Comparison of ENCODE assay signal across 8 cellular contexts in the genomic region with DNA sequence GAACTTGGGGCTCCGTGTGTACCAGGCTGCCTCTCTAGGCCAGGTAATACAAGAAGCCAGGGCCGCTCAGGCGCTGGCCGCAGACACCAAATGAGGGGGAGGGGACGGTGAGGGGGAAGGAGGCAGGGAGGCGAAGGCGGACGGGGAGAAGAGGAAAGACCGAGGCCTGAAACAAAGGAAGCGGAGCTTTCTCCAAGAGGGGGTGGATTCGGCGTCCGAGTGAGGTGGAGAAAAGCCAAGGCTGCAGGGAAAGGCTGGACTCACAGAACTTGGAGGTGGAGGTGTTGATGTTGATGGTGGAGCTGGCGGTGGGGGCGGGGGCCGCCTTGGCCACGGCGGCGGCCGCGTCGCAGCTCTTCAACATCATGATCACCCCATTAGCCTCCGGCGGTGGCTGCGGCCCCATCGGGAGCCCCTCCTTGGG. TPM values are rescaled to one million over a fixed set of nuclear protein-coding genes. Genes with fewer than 3 reads are reported as not detected.
DNase-seq lines count a peak whose midpoint lies in the region; ATAC-seq, FAIRE-seq and TF ChIP-seq lines count a peak whose summit lies in the region.

No MANE protein-coding gene starts in this region.

- peak overlapping the region; percentile 71 for H3K9ac ChIP-seq in endothelial cell of umbilical vein (replicated peaks; ENCODE audit: extremely low read depth, insufficient read depth, low read length)
- H3K9ac ChIP-seq in mucosa of rectum (ENCODE audit: low read depth in 1 of 2, low read length in 2 of 2): peak overlapping the region; percentile 88 to 95

- no peak for FAIRE-seq in endothelial cell of umbilical vein (lab: Jason Lieb, UNC)

- H3K4me2 ChIP-seq in endothelial cell of umbilical vein (ENCODE audit: insufficient read depth, low read length): peak overlapping the region; percentile 96

- DNase-seq in GM10266 (ENCODE audit: extremely low spot score) (peak; percentile 51), HAP-1 (ENCODE audit: low spot score in 2 of 2) (peak; percentile 42 to 74), NAMALWA (ENCODE audit: low spot score) (peak; percentile 47), endothelial cell of umbilical vein (ENCODE audit: low read depth, low spot score) (peak; percentile 63), substantia nigra (lab: John Stamatoyannopoulos, UW) (peak in 27 of 49 donors; percentile 9 to 62 (median 37))
- peak; percentile 71 for DNase-seq in activated CD8-positive, alpha-beta memory T cell treated with anti-CD3 and anti-CD28 coated beads for 24 hours

- H3K4me3 ChIP-seq in HAP-1 (peak overlapping the region; percentile 97), endothelial cell of umbilical vein (replicated peaks in 1 of 3; ENCODE audit: insufficient read depth in 1 of 3, low read depth in 1 of 3, low read length in 3 of 3) (peak overlapping the region; percentile 55 to 96 (median 84)), mucosa of rectum (ENCODE audit: low read length in 2 of 2) (peak overlapping the region; percentile 94 to 96)

- TF ChIP-seq POLR2A in endothelial cell of umbilical vein (IDR thresholded peaks at IDR 0.05; ENCODE audit: low read depth, low read length): no peak

- CTCF ChIA-PET in endothelial cell of umbilical vein (lab: Charles Lee): interaction anchor here (1.2 to 3.5 kb wide), 8 partner anchors 20 to 276 kb away, joined by 3 to 24 read pairs (median 4); partner anchors contain the start of gene NANOS1

- H4K20me1 ChIP-seq in endothelial cell of umbilical vein (replicated peaks; ENCODE audit: control insufficient read depth, extremely low read depth, insufficient read depth, low read length): peaks cover 2% of the 10 kb centered on the region

- in situ Hi-C loops in HAP-1 (cut with MboI; ENCODE audit: low sequenced_read_pairs): no loop called here

- peak overlapping the region; percentile 62 for H2AFZ ChIP-seq in endothelial cell of umbilical vein (ENCODE audit: low read depth, low read length)

- dilution Hi-C loops in endothelial cell of umbilical vein (cut with MboI; ENCODE audit: extremely low pct_ligation_motif_present, low sequenced_read_pairs): no loop called here

- H3K27me3 ChIP-seq in HAP-1 (ENCODE audit: low read depth) (no peaks in the 10 kb centered on the region), endothelial cell of umbilical vein (ENCODE audit: control insufficient read depth in 2 of 2, insufficient read depth in 2 of 2, low read length in 2 of 2) (peaks cover 0 to 2% of the 10 kb centered on the region in 2 experiments), mucosa of rectum (ENCODE audit: control insufficient read depth in 2 of 2, insufficient read depth in 2 of 2, low read length in 2 of 2) (no peaks in the 10 kb centered on the region)

- ATAC-seq in HG03521 (IDR thresholded peaks at IDR 0.05; ENCODE audit: unreplicated experiment): no peak

- H3K27ac ChIP-seq in endothelial cell of umbilical vein (ENCODE audit: insufficient read depth, low read depth, low read length) (peak overlapping the region; percentile 42), mucosa of rectum (ENCODE audit: low read depth in 2 of 2, low read length in 2 of 2) (peak overlapping the region; percentile 84 to 89), substantia nigra (ENCODE audit: low read depth, low read length, poor library complexity, severe bottlenecking) (peak overlapping the region; percentile 74)

- H3K9me3 ChIP-seq in HAP-1 (no peaks in the 10 kb centered on the region), endothelial cell of umbilical vein (replicated peaks; ENCODE audit: control insufficient read depth, insufficient read depth, low read length) (no peaks in the 10 kb centered on the region), mucosa of rectum (ENCODE audit: control insufficient read depth in 2 of 2, low read length in 2 of 2) (no peaks in the 10 kb centered on the region)

- H3K4me1 ChIP-seq in HAP-1 (peaks cover 12% of the 10 kb centered on the region), endothelial cell of umbilical vein (ENCODE audit: control insufficient read depth, extremely low read depth, insufficient read depth, low read length) (peaks cover 13% of the 10 kb centered on the region), mucosa of rectum (ENCODE audit: control insufficient read depth in 2 of 2, insufficient read depth in 2 of 2, low read length in 2 of 2) (peaks cover 13 to 21% of the 10 kb centered on the region in 2 donors)

- TF ChIP-seq CTCF in GM10266 (IDR thresholded peaks at IDR 0.05; ENCODE audit: control insufficient read depth, insufficient read depth, low read depth, missing control alignments): no peak
- no peak for TF ChIP-seq CTCF in endothelial cell of umbilical vein (IDR thresholded peaks at IDR 0.05; ENCODE audit: extremely low read depth in 1 of 2, insufficient read depth in 1 of 2, low read depth in 1 of 2, low read length in 2 of 2)

- no peaks in the 10 kb centered on the region for H3K9me1 ChIP-seq in endothelial cell of umbilical vein (replicated peaks; ENCODE audit: control insufficient read depth, extremely low read depth, insufficient read depth, low read length)

- POLR2A ChIA-PET in endothelial cell of umbilical vein (lab: Charles Lee): interaction anchor here (0.5 to 1.2 kb wide), 2 partner anchors 16 to 24 kb away, joined by 3 read pairs; no protein-coding TSS in a partner anchor

- H3K79me2 ChIP-seq in endothelial cell of umbilical vein (ENCODE audit: control insufficient read depth, insufficient read depth, low read length): peaks cover 48% of the 10 kb centered on the region

- intact Hi-C loops in endothelial cell of umbilical vein (cut with micrococcal nuclease): loop anchor here (1.0 to 10.0 kb wide), 6 partner anchors 8 to 1379 kb away; partner anchors contain the start of genes FAM204A, NANOS1 and PDZD8

- no TSS peak for BruUV-seq in endothelial cell of umbilical vein (replicated peaks; lab: Mats Ljungman, UMichigan)

- H3K36me3 ChIP-seq in HAP-1 (replicated peaks) (peaks cover 2% of the 10 kb centered on the region; the same call in 1 of the 2 replicates), endothelial cell of umbilical vein (ENCODE audit: control insufficient read depth in 2 of 2, extremely low read depth in 1 of 2, insufficient read depth in 2 of 2, low read length in 2 of 2) (no peaks in the 10 kb centered on the region), mucosa of rectum (ENCODE audit: control insufficient read depth in 2 of 2, insufficient read depth in 2 of 2, low read length in 2 of 2) (no peaks in the 10 kb centered on the region)

TF ChIP-seq in endothelial cell of umbilical vein, 7 proteins besides CTCF, POLR2A, EP300 and RAD21:
- TF ChIP-seq MYC (IDR thresholded peaks at IDR 0.05; ENCODE audit: low read depth, low read length): no peak
- no peak for TF ChIP-seq FOS (IDR thresholded peaks at IDR 0.05; ENCODE audit: borderline replicate concordance, insufficient read depth, low read length)
- TF ChIP-seq JUN (IDR thresholded peaks at IDR 0.05; ENCODE audit: borderline replicate concordance, insufficient read depth, insufficient read length, low read depth): no peak
- TF ChIP-seq, protein P1, sequence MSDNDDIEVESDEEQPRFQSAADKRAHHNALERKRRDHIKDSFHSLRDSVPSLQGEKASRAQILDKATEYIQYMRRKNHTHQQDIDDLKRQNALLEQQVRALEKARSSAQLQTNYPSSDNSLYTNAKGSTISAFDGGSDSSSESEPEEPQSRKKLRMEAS (IDR thresholded peaks at IDR 0.05; ENCODE audit: insufficient read depth, insufficient read length): no peak
- no peak for TF ChIP-seq EZH2 (IDR thresholded peaks at IDR 0.05; ENCODE audit: borderline replicate concordance, low read depth, low read length, severe bottlenecking)
- TF ChIP-seq POLR2AphosphoS5 (IDR thresholded peaks at IDR 0.05; ENCODE audit: insufficient read depth, low read depth, low read length): no peak
- TF ChIP-seq GATA2 (IDR thresholded peaks at IDR 0.05; ENCODE audit: insufficient read depth, insufficient read length, low read depth, low read length): no peak

RNA-seq across cellular contexts. Expression of gene CACUL1, which starts 0.6 kb away (rescaled TPM):
- 35.1 and 38.6 TPM in 2 replicates for total RNA-seq in endothelial cell of umbilical vein
- 5.0 and 6.0 TPM in 2 replicates for polyA plus RNA-seq in endothelial cell of umbilical vein
- 5.0 and 5.6 TPM in 2 replicates for polyA plus RNA-seq in endothelial cell of umbilical vein (2011; cell fraction: cytosol; rRNA removed)
- 13.3 and 16.4 TPM in 2 replicates for polyA plus RNA-seq in endothelial cell of umbilical vein (2011; cell fraction: nucleus; rRNA removed)
- polyA plus RNA-seq in endothelial cell of umbilical vein (2012): 19.4 and 19.5 TPM in 2 replicates
- polyA minus RNA-seq in endothelial cell of umbilical vein: 19.3 and 25.6 TPM in 2 replicates
- 15.9 TPM for polyA minus RNA-seq in endothelial cell of umbilical vein (2011; cell fraction: cytosol; rRNA and poly(A)+ RNA removed)
- 33.3 and 34.4 TPM in 2 replicates for polyA minus RNA-seq in endothelial cell of umbilical vein (2011; cell fraction: nucleus; rRNA and poly(A)+ RNA removed)
